Comparison of ENCODE assay signal across 1 cellular context in genomic region chr16:25693621-25694020, GRCh38.
TF ChIP-seq lines count a peak whose summit lies in the region.

No MANE protein-coding gene starts in this region.

TF ChIP-seq in WTC11, 78 proteins besides CTCF, POLR2A, EP300 and RAD21 (continued from another document):
- TF ChIP-seq ATF6 (CRISPR knock-in tag; IDR thresholded peaks at IDR 0.05), result no peak
- no peak for TF ChIP-seq FOXP4 (CRISPR knock-in tag; IDR thresholded peaks at IDR 0.05)
- TF ChIP-seq HMGA2 (CRISPR knock-in tag; IDR thresholded peaks at IDR 0.05), result no peak
